14 cellular contexts compared by ENCODE assay signal in genomic region chr14:77077040-77077439, GRCh38. TPM values are rescaled to one million over a fixed set of nuclear protein-coding genes. Genes with fewer than 3 reads are reported as not detected.
DNase-seq lines count a peak whose midpoint lies in the region; ATAC-seq and TF ChIP-seq lines count a peak whose summit lies in the region.
"Had no signal": no experiment of that assay in that cellular context is flagged by ENCODE, and none has a peak within 500 bp of the region (broad histone marks: within the 10 kb centered on the region; RNA-seq: fewer than 3 reads in every experiment).

No MANE protein-coding gene starts in this region.

- intact Hi-C loops in ascending aorta (cut with DNase I): no loop called here
- intact Hi-C loops in left ventricle myocardium inferior (cut with micrococcal nuclease): no loop called here

- H3K4me1 Mint-ChIP-seq in neural crest cell: peaks cover 43% of the 10 kb centered on the region

- H3K27me3 ChIP-seq in ascending aorta: no peaks in the 10 kb centered on the region
- no peaks in the 10 kb centered on the region for H3K27me3 ChIP-seq in left ventricle myocardium inferior (ENCODE audit: low read depth)
- H3K27me3 ChIP-seq: pancreas had no signal

- no peaks in the 10 kb centered on the region for H3K27me3 Mint-ChIP-seq in neural crest cell (ENCODE audit: low read depth)

- H3K4me1 ChIP-seq in ascending aorta (peaks cover 0 to 7% of the 10 kb centered on the region in 2 donors), left ventricle myocardium inferior (peaks cover 38% of the 10 kb centered on the region), urinary bladder (ENCODE audit: insufficient read depth) (no peaks in the 10 kb centered on the region)
- H3K4me1 ChIP-seq: pancreas had no signal

- ATAC-seq in GM19324 (IDR thresholded peaks at IDR 0.05; ENCODE audit: low FRiP score, unreplicated experiment): no peak
- ATAC-seq: CD8-positive, alpha-beta T cell had no signal

- H3K36me3 ChIP-seq in ascending aorta (no peaks in the 10 kb centered on the region), left ventricle myocardium inferior (peaks cover 3% of the 10 kb centered on the region), urinary bladder (ENCODE audit: insufficient read depth) (no peaks in the 10 kb centered on the region)
- H3K36me3 ChIP-seq: pancreas had no signal

- H3K4me3 Mint-ChIP-seq in neural crest cell: peak overlapping the region; percentile 61
- H3K4me3 Mint-ChIP-seq: CD8-positive, alpha-beta T cell had no signal

- no peak overlapping the region for H3K4me3 ChIP-seq in ascending aorta
- peak overlapping the region; percentile 52 for H3K4me3 ChIP-seq in left ventricle myocardium inferior
- H3K4me3 ChIP-seq in urinary bladder (ENCODE audit: low read depth, low read length): no peak overlapping the region
- H3K4me3 ChIP-seq: pancreas had no signal

- no peak for DNase-seq in ascending aorta (ENCODE audit: low spot score in 2 of 2)
- DNase-seq in left ventricle myocardium inferior: no peak
- no peak for DNase-seq in neural crest cell (ENCODE audit: low read depth, low spot score)
- DNase-seq in NCI-H146 treated with DMSO at 0.1 percent for 48 hours (lab: John Stamatoyannopoulos, UW; ENCODE audit: unreplicated experiment): no peak
- no peak for DNase-seq in GDM1 (lab: John Stamatoyannopoulos, UW)
- DNase-seq: activated CD4-positive, alpha-beta T cell treated with anti-CD3 and anti-CD28 coated beads, Interleukin-2, amount 50 U/mL, for 48 hours; CD8-positive, alpha-beta T cell; Kasumi-1; NCI-H2029; NCI-H69; pancreas; T1000 had no signal

- H3K36me3 Mint-ChIP-seq in neural crest cell (ENCODE audit: low read depth): peaks cover 2% of the 10 kb centered on the region
- H3K36me3 Mint-ChIP-seq: CD8-positive, alpha-beta T cell had no signal

- H3K27ac Mint-ChIP-seq in neural crest cell (ENCODE audit: unreplicated experiment): peak overlapping the region; percentile 43
- H3K27ac Mint-ChIP-seq: CD8-positive, alpha-beta T cell had no signal

- TF ChIP-seq CTCF in ascending aorta (IDR thresholded peaks at IDR 0.05) (no peak), left ventricle myocardium inferior (IDR thresholded peaks at IDR 0.05; ENCODE audit: borderline replicate concordance) (no peak), neural crest cell (conservative IDR thresholded peaks at IDR 0.05) (no peak)

- WGBS in urinary bladder: 91% methylated on average over 3 of the region's 3 CpGs

- H3K9me3 Mint-ChIP-seq in neural crest cell: peaks cover 6% of the 10 kb centered on the region

- H3K9me3 ChIP-seq in ascending aorta: peaks cover 0 to 5% of the 10 kb centered on the region in 2 donors
- peaks cover 10% of the 10 kb centered on the region for H3K9me3 ChIP-seq in left ventricle myocardium inferior (replicated peaks)
- H3K9me3 ChIP-seq: pancreas had no signal

- H3K27ac ChIP-seq in ascending aorta: peak overlapping the region; percentile 9 to 65
- peak overlapping the region; percentile 91 for H3K27ac ChIP-seq in left ventricle myocardium inferior (replicated peaks)
- peak overlapping the region; percentile 57 for H3K27ac ChIP-seq in urinary bladder (ENCODE audit: low read depth)

RNA-seq across cellular contexts. Expression of gene CIPC, which starts 21.0 kb away (rescaled TPM):
- total RNA-seq in ascending aorta: 5.0 TPM
- total RNA-seq in left ventricle myocardium inferior: 70.3 TPM
- total RNA-seq in neural crest cell: 28.7 and 29.8 TPM in 2 replicates
- total RNA-seq in urinary bladder: 25.6 TPM
- 28.8 TPM for polyA plus RNA-seq in urinary bladder

RNA-seq across cellular contexts. Expression of gene IRF2BPL, which starts 48.5 kb away (rescaled TPM):
- total RNA-seq in ascending aorta: 68.1 TPM
- total RNA-seq in left ventricle myocardium inferior: 35.5 TPM
- total RNA-seq in neural crest cell: 42.6 and 43.6 TPM in 2 replicates
- total RNA-seq in urinary bladder: 26.4 TPM
- 65.3 TPM for polyA plus RNA-seq in urinary bladder

Comparison
In these comparisons a context has a peak if more than half of its experiments do, and no peak if none do; other contexts are left out.
1. H3K27ac ChIP-seq: peak in every context shown above with its lines; median percentile 91 in left ventricle myocardium inferior; 57 in urinary bladder; 37 in ascending aorta.